ENCODE assay signal across 15 cellular contexts in genomic region chr16:82783933-82784566, GRCh38.
"Had no signal": no experiment of that assay in that cellular context is flagged by ENCODE, and none has a peak within 500 bp of the region (broad histone marks: within the 10 kb centered on the region; RNA-seq: fewer than 3 reads in every experiment).

No MANE protein-coding gene starts in this region.

- H3K27ac Mint-ChIP-seq: activated CD4-positive, alpha-beta memory T cell treated with anti-CD3 and anti-CD28 coated beads, Interleukin-2, amount 10 ng/mL, durations not matched to agents 7 days and 5 days; activated CD4-positive, alpha-beta T cell treated with anti-CD3 and anti-CD28 coated beads for 36 hours; activated naive CD4-positive, alpha-beta T cell treated with anti-CD3 and anti-CD28 coated beads for 36 hours; T-cell had no signal

- H3K27me3 ChIP-seq: cardiac muscle cell, heart right ventricle, neural progenitor cell had no signal

- H3K36me3 ChIP-seq: cardiac muscle cell, heart right ventricle, left ventricle myocardium inferior, neural progenitor cell had no signal

- H3K4me1 Mint-ChIP-seq: activated CD4-positive, alpha-beta T cell treated with anti-CD3 and anti-CD28 coated beads for 36 hours had no signal

- ATAC-seq: activated CD4-positive, alpha-beta T cell treated with anti-CD3 and anti-CD28 coated beads for 36 hours; T-cell had no signal

- DNase-seq: activated CD4-positive, alpha-beta memory T cell treated with anti-CD3 and anti-CD28 coated beads, Interleukin-2, amount 10 ng/mL, durations not matched to agents 7 days and 5 days; activated CD4-positive, alpha-beta T cell treated with anti-CD3 and anti-CD28 coated beads for 36 hours; activated CD8-positive, alpha-beta memory T cell treated with anti-CD3 and anti-CD28 coated beads, Interleukin-2, amount 50 U/mL, for 48 hours; activated naive CD4-positive, alpha-beta T cell treated with anti-CD3 and anti-CD28 coated beads for 36 hours; effector CD4-positive, alpha-beta T cell; heart right ventricle; left ventricle myocardium inferior; mesenchymal stem cell; T-cell; T1000; trophoblast cell had no signal

- H3K36me3 Mint-ChIP-seq: neural progenitor cell, T-cell had no signal

- H3K27ac ChIP-seq: cardiac muscle cell, neural progenitor cell, parathyroid adenoma, VCaP had no signal

- H3K4me1 ChIP-seq: parathyroid adenoma had no signal

- H3K4me3 Mint-ChIP-seq: activated CD4-positive, alpha-beta memory T cell treated with anti-CD3 and anti-CD28 coated beads, Interleukin-2, amount 10 ng/mL, durations not matched to agents 7 days and 5 days; activated CD4-positive, alpha-beta T cell treated with anti-CD3 and anti-CD28 coated beads for 36 hours; activated naive CD4-positive, alpha-beta T cell treated with anti-CD3 and anti-CD28 coated beads for 36 hours; neural progenitor cell; T-cell had no signal

- H3K9me3 Mint-ChIP-seq: activated CD4-positive, alpha-beta memory T cell treated with anti-CD3 and anti-CD28 coated beads, Interleukin-2, amount 10 ng/mL, durations not matched to agents 7 days and 5 days; activated naive CD4-positive, alpha-beta T cell treated with anti-CD3 and anti-CD28 coated beads for 36 hours; neural progenitor cell; T-cell had no signal

- H3K4me3 ChIP-seq: cardiac muscle cell, heart right ventricle, left ventricle myocardium inferior, neural progenitor cell had no signal

- H3K79me2 ChIP-seq: parathyroid adenoma had no signal

- H3K9me3 ChIP-seq: heart right ventricle, left ventricle myocardium inferior had no signal

- H3K9ac ChIP-seq: neural progenitor cell, parathyroid adenoma had no signal

- H2AFZ ChIP-seq: neural progenitor cell, parathyroid adenoma had no signal
